10 cellular contexts compared by ENCODE assay signal in the genomic region with DNA sequence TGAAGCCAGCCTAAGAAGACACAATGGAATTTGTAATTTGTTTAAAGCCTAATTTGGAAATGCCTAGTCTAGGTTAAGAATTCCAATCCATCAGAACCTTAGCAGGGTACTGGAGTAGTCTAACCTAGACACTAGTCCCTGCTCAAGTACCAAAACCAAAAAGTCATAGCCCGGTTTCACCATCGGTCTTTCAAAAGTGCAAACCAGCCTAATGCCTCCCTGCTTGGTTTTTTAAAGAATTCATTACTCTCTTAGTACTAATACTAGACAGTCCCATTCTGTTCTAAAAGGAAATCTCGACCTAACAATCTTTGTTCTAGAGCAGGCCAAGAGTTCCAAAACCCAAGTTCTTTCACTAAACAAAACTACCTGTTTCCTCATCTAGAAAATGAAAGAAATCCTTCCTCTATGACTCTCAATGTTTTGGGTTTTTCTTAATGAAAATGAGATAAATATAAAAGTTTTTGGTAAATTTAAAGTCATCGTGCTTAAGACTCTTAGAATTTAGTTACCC. TPM values are rescaled to one million over a fixed set of nuclear protein-coding genes. Genes with fewer than 3 reads are reported as not detected.
DNase-seq lines count a peak whose midpoint lies in the region; ATAC-seq, FAIRE-seq and TF ChIP-seq lines count a peak whose summit lies in the region.
"Had no signal": no experiment of that assay in that cellular context is flagged by ENCODE, and none has a peak within 500 bp of the region (broad histone marks: within the 10 kb centered on the region; RNA-seq: fewer than 3 reads in every experiment).

No MANE protein-coding gene starts in this region.

- H3K9me3 ChIP-seq in BE2C = no peaks in the 10 kb centered on the region

- peak overlapping the region; percentile 77 for H3K4me2 ChIP-seq in KMS-11

- peaks cover 4 to 5% of the 10 kb centered on the region in 2 donors for H3K36me3 Mint-ChIP-seq in naive B cell

- ATAC-seq in naive B cell (ENCODE audit: low read depth in 2 of 2) = no peak
- no peak for ATAC-seq in HG03469 (IDR thresholded peaks at IDR 0.05; ENCODE audit: unreplicated experiment)
- ATAC-seq in HG03571 (IDR thresholded peaks at IDR 0.05; ENCODE audit: unreplicated experiment) = no peak

- no peaks in the 10 kb centered on the region for H3K27me3 ChIP-seq in BE2C
- H3K27me3 ChIP-seq in KMS-11 (ENCODE audit: insufficient read depth, low read depth) = no peaks in the 10 kb centered on the region
- no peaks in the 10 kb centered on the region for H3K27me3 ChIP-seq in bronchial epithelial cell (ENCODE audit: control insufficient read depth, insufficient read depth, low read length)

- H3K4me1 ChIP-seq in BE2C (no peaks in the 10 kb centered on the region), KMS-11 (ENCODE audit: low read depth, poor library complexity, severe bottlenecking) (peaks cover 26% of the 10 kb centered on the region)

- peaks cover 60% of the 10 kb centered on the region for H4K20me1 ChIP-seq in KMS-11 (ENCODE audit: insufficient read depth)

- H3K9me3 Mint-ChIP-seq in naive B cell = no peaks in the 10 kb centered on the region

- peaks cover 30 to 62% (median 61%) of the 10 kb centered on the region in 3 donors for H3K4me1 Mint-ChIP-seq in naive B cell

- no peak for DNase-seq in BE2C
- DNase-seq in bronchial epithelial cell (ENCODE audit: low read depth) = peak; percentile 5
- DNase-seq in naive B cell = no peak
- no peak for DNase-seq in GM19239 (ENCODE audit: insufficient read length, low spot score)
- DNase-seq in DMS79 treated with DMSO at 0.1 percent for 48 hours (lab: John Stamatoyannopoulos, UW) = no peak
- DNase-seq: hypothalamus, T-helper 9 cell had no signal

- peak overlapping the region in 7 of 8 donors; percentile 13 to 100 (median 98) for H3K4me3 Mint-ChIP-seq in naive B cell

- H3K79me2 ChIP-seq in KMS-11 (ENCODE audit: insufficient read depth, low read depth) = peaks cover 75% of the 10 kb centered on the region

- peak overlapping the region in 5 of 6 donors; percentile 50 to 99 (median 63) for H3K27ac Mint-ChIP-seq in naive B cell

- H3K36me3 ChIP-seq in BE2C (peaks cover 7% of the 10 kb centered on the region), KMS-11 (ENCODE audit: insufficient read depth) (peaks cover 13% of the 10 kb centered on the region; the same call in 1 of the 2 replicates), bronchial epithelial cell (ENCODE audit: control insufficient read depth, insufficient read depth, low read length) (peaks cover 4% of the 10 kb centered on the region)

- H3K27me3 Mint-ChIP-seq in naive B cell = no peaks in the 10 kb centered on the region

- no peak for FAIRE-seq in bronchial epithelial cell (lab: Jason Lieb, UNC)
- no peak for FAIRE-seq in GM19239 (lab: Jason Lieb, UNC)

- TF ChIP-seq CTCF in BE2C (IDR thresholded peaks at IDR 0.05; ENCODE audit: low read depth, low read length) (no peak), KMS-11 (conservative IDR thresholded peaks at IDR 0.05; ENCODE audit: low read depth, low read length) (no peak), bronchial epithelial cell (IDR thresholded peaks at IDR 0.05; ENCODE audit: insufficient read depth, low read length, severe bottlenecking) (no peak)

- H3K27ac ChIP-seq in KMS-11 = peak overlapping the region; percentile 100; the same call in 1 of the 2 replicates

- H2AFZ ChIP-seq in KMS-11 (ENCODE audit: low read depth) = no peak overlapping the region

- H3K4me3 ChIP-seq in BE2C (ENCODE audit: low read depth, low read length) (peak overlapping the region; percentile 91), KMS-11 (IDR thresholded peaks at IDR 0.05; ENCODE audit: insufficient read depth, low read depth, low read length) (no peak overlapping the region), bronchial epithelial cell (ENCODE audit: low read depth, low read length) (peak overlapping the region; percentile 73)

- peak overlapping the region; percentile 99; the same call in 1 of the 2 replicates for H3K9ac ChIP-seq in KMS-11

RNA-seq across cellular contexts. Expression of gene PUM1, which starts 2.6 kb away (rescaled TPM):
- polyA plus RNA-seq in BE2C (2012; ENCODE audit: insufficient read depth, insufficient read length, low read depth) = 40.0 TPM
- total RNA-seq in bronchial epithelial cell = 38.7 and 48.6 TPM in 2 replicates
- polyA plus RNA-seq in naive B cell (ENCODE audit: low read depth in 6 of 6) = 100 to 1,000 TPM in 5 of 6 donors, 10 to 100 TPM in 1; 93.0 to 121 (median 109) TPM
